21 cellular contexts compared by ENCODE assay signal in genomic region chr14:36515896-36516718, GRCh38. TPM values are rescaled to one million over a fixed set of nuclear protein-coding genes. Genes with fewer than 3 reads are reported as not detected.
DNase-seq lines count a peak whose midpoint lies in the region; ATAC-seq and TF ChIP-seq lines count a peak whose summit lies in the region.
"Had no signal": no experiment of that assay in that cellular context is flagged by ENCODE, and none has a peak within 500 bp of the region (broad histone marks: within the 10 kb centered on the region; RNA-seq: fewer than 3 reads in every experiment).

No MANE protein-coding gene starts in this region.

- DNase-seq in NCI-H510A treated with DMSO at 0.1 percent for 48 hours (lab: John Stamatoyannopoulos, UW) (peak; percentile 71), NCI-H510A (lab: John Stamatoyannopoulos, UW) (no peak), GM10266 (ENCODE audit: extremely low spot score) (peak; percentile 23), SK-N-MC (ENCODE audit: low read depth, low spot score) (no peak), CD1c-positive myeloid dendritic cell (ENCODE audit: extremely low spot score) (no peak), spleen (no peak)
- no peak for DNase-seq in stimulated activated naive B cell treated with anti-CD40 and anti-IgM and Interleukin-4, amounts not matched to agents 10 μg/mL and 1 μg/mL and 100 μg/mL, for 72 hours
- no peak for DNase-seq in effector CD8-positive, alpha-beta T cell (lab: John Stamatoyannopoulos, UW)
- DNase-seq: activated CD4-positive, alpha-beta T cell treated with anti-CD3 and anti-CD28 coated beads for 48 hours; adrenal gland; C1 segment of cervical spinal cord; H9; heart left ventricle; left ventricle myocardium inferior; NCI-H2107; stimulated activated CD4-positive, alpha-beta T cell treated with anti-CD3 and anti-CD28 coated beads, Interleukin-4, amount 100 ng/mL, for 24 hours had no signal

- peaks cover 62 to 79% of the 10 kb centered on the region in 2 donors for H3K27me3 Mint-ChIP-seq in stimulated activated naive B cell treated with anti-CD40 and anti-IgM and Interleukin-4, amounts not matched to agents 10 μg/mL and 1 μg/mL and 100 μg/mL, for 72 hours

- intact Hi-C loops in spleen (cut with DNase I; ENCODE audit: low total_unique reads): no loop called here

- H3K4me3 Mint-ChIP-seq in stimulated activated naive B cell treated with anti-CD40 and anti-IgM and Interleukin-4, amounts not matched to agents 10 μg/mL and 1 μg/mL and 100 μg/mL, for 72 hours: no peak overlapping the region

- peak overlapping the region; percentile 42 for H3K27ac Mint-ChIP-seq in stimulated activated naive B cell treated with anti-CD40 and anti-IgM and Interleukin-4, amounts not matched to agents 10 μg/mL and 1 μg/mL and 100 μg/mL, for 72 hours
- H3K27ac Mint-ChIP-seq: activated T-helper 2 cell treated with anti-CD3 and anti-CD28 coated beads, Interferon-gamma antibody, Interleukin-2, Interleukin-4, amounts not matched to agents 10 μg/mL and 5 μg/mL and 100 μg/mL, durations not matched to agents 14 hours and 24 hours and 36 hours; H9 had no signal

- peaks cover 8 to 11% of the 10 kb centered on the region in 2 donors for H3K4me1 Mint-ChIP-seq in stimulated activated naive B cell treated with anti-CD40 and anti-IgM and Interleukin-4, amounts not matched to agents 10 μg/mL and 1 μg/mL and 100 μg/mL, for 72 hours

- peaks cover 14 to 39% (median 30%) of the 10 kb centered on the region in 6 donors for H3K4me1 ChIP-seq in spleen

- WGBS in spleen, 5 donors: 11 to 14% (median 12%) methylated on average over 11 of the region's 11 CpGs

- peaks cover 0 to 3% of the 10 kb centered on the region in 2 donors for H3K36me3 Mint-ChIP-seq in stimulated activated naive B cell treated with anti-CD40 and anti-IgM and Interleukin-4, amounts not matched to agents 10 μg/mL and 1 μg/mL and 100 μg/mL, for 72 hours

- H3K9me3 ChIP-seq in SK-N-MC (ENCODE audit: low read depth, low read length): no peaks in the 10 kb centered on the region
- H3K9me3 ChIP-seq in spleen: no peaks in the 10 kb centered on the region
- H3K9me3 ChIP-seq: adrenal gland, heart left ventricle, left ventricle myocardium inferior had no signal

- TF ChIP-seq POLR2A in spleen (IDR thresholded peaks at IDR 0.05): no peak

- ATAC-seq in stimulated activated naive B cell treated with anti-CD40 and anti-IgM and Interleukin-4, amounts not matched to agents 10 μg/mL and 1 μg/mL and 100 μg/mL, for 72 hours (replicated peaks): no peak

- H3K36me3 ChIP-seq in SK-N-MC (ENCODE audit: insufficient read depth, low read length): no peaks in the 10 kb centered on the region
- H3K36me3 ChIP-seq in spleen: no peaks in the 10 kb centered on the region
- H3K36me3 ChIP-seq: adrenal gland, heart left ventricle, left ventricle myocardium inferior had no signal

- no peak for TF ChIP-seq CTCF in GM10266 (IDR thresholded peaks at IDR 0.05; ENCODE audit: control insufficient read depth, insufficient read depth, low read depth, missing control alignments)
- no peak for TF ChIP-seq CTCF in spleen (IDR thresholded peaks at IDR 0.05 in 8 of 11, conservative IDR thresholded peaks at IDR 0.05 in 3 of 11)

- H3K27ac ChIP-seq in SK-N-MC: peak overlapping the region; percentile 93
- no peak overlapping the region for H3K27ac ChIP-seq in spleen
- H3K27ac ChIP-seq: adrenal gland, heart left ventricle, left ventricle myocardium inferior had no signal

- no peaks in the 10 kb centered on the region for H3K9me3 Mint-ChIP-seq in stimulated activated naive B cell treated with anti-CD40 and anti-IgM and Interleukin-4, amounts not matched to agents 10 μg/mL and 1 μg/mL and 100 μg/mL, for 72 hours
- H3K9me3 Mint-ChIP-seq: activated T-helper 2 cell treated with anti-CD3 and anti-CD28 coated beads, Interferon-gamma antibody, Interleukin-2, Interleukin-4, amounts not matched to agents 10 μg/mL and 5 μg/mL and 100 μg/mL, durations not matched to agents 14 hours and 24 hours and 36 hours had no signal

- peak overlapping the region; percentile 38 for H3K9ac ChIP-seq in SK-N-MC (ENCODE audit: insufficient read length)

- H3K4me3 ChIP-seq in SK-N-MC: peak overlapping the region; percentile 48
- H3K4me3 ChIP-seq in spleen: no peak overlapping the region
- H3K4me3 ChIP-seq: adrenal gland, smooth muscle cell had no signal

- peaks cover 7 to 99% (median 96%) of the 10 kb centered on the region in 7 donors for H3K27me3 ChIP-seq in spleen (replicated peaks in 1 of 7)

RNA-seq across cellular contexts. Expression of gene NKX2-1, which starts 3.9 kb away (rescaled TPM):
- not detected for total RNA-seq in spleen
- not detected for polyA plus RNA-seq in spleen
- total RNA-seq: activated T-helper 2 cell treated with anti-CD3 and anti-CD28 coated beads, Interferon-gamma antibody, Interleukin-2, Interleukin-4, amounts not matched to agents 10 μg/mL and 5 μg/mL and 100 μg/mL, durations not matched to agents 14 hours and 24 hours and 36 hours; H9; heart left ventricle; left ventricle myocardium inferior; pulmonary artery endothelial cell; smooth muscle cell; T-helper 1 cell treated with Interleukin-12 subunit alpha and Interleukin-12 subunit beta and Interleukin-4 antibody, amounts not matched to agents 30 ng/mL and 1 ng/mL, for 36 hours; urinary bladder had no signal
- polyA plus RNA-seq: adrenal gland, heart left ventricle, smooth muscle cell, urinary bladder had no signal

Comparison
In these comparisons a context has a peak if more than half of its experiments do, and no peak if none do; other contexts are left out.
1. DNase-seq: peak in NCI-H510A treated with DMSO at 0.1 percent for 48 hours (single experiment) and GM10266 (single experiment); none in NCI-H510A (single experiment), SK-N-MC (single experiment), stimulated activated naive B cell treated with anti-CD40 and anti-IgM and Interleukin-4, amounts not matched to agents 10 μg/mL and 1 μg/mL and 100 μg/mL, for 72 hours (single experiment), effector CD8-positive, alpha-beta T cell (single experiment), CD1c-positive myeloid dendritic cell (single experiment) and spleen (single experiment).